19 cellular contexts compared by ENCODE assay signal in genomic region chr5:71695561-71695960, GRCh38. TPM values are rescaled to one million over a fixed set of nuclear protein-coding genes. Genes with fewer than 3 reads are reported as not detected.
DNase-seq lines count a peak whose midpoint lies in the region; ATAC-seq lines count a peak whose summit lies in the region.
"Had no signal": no experiment of that assay in that cellular context is flagged by ENCODE, and none has a peak within 500 bp of the region (broad histone marks: within the 10 kb centered on the region; RNA-seq: fewer than 3 reads in every experiment).

No MANE protein-coding gene starts in this region.

- H3K9me3 ChIP-seq in adipocyte (ENCODE audit: control insufficient read depth, low read length): no peaks in the 10 kb centered on the region
- H3K9me3 ChIP-seq: Peyer's patch had no signal

- ATAC-seq in GM21390 (IDR thresholded peaks at IDR 0.05; ENCODE audit: unreplicated experiment) (no peak), left ventricle myocardium superior (no peak)
- ATAC-seq: K562 had no signal

- peaks cover 5% of the 10 kb centered on the region for H3K4me1 ChIP-seq in adipocyte (ENCODE audit: control insufficient read depth, insufficient read depth, low read length)
- H3K4me1 ChIP-seq: Peyer's patch had no signal

- no peak overlapping the region for H3K9ac ChIP-seq in adipocyte (ENCODE audit: low read length)

- H3K27me3 ChIP-seq in adipocyte (replicated peaks; ENCODE audit: control insufficient read depth, insufficient read depth, low read length): peaks cover 24% of the 10 kb centered on the region
- H3K27me3 ChIP-seq: Peyer's patch had no signal

- H3K4me3 ChIP-seq in adipocyte (ENCODE audit: low read length): no peak overlapping the region
- H3K4me3 ChIP-seq: K562, Peyer's patch had no signal

- DNase-seq in NCI-H146 (lab: John Stamatoyannopoulos, UW): peak; percentile 15
- no peak for DNase-seq in NCI-H146 treated with DMSO at 0.1 percent for 48 hours (lab: John Stamatoyannopoulos, UW; ENCODE audit: unreplicated experiment)
- DNase-seq in adipocyte (ENCODE audit: low read depth): peak; percentile 20
- DNase-seq in iris pigment epithelial cell (ENCODE audit: low read depth): peak; percentile 35
- no peak for DNase-seq in G401 (ENCODE audit: low spot score)
- DNase-seq in dedifferentiated amniotic fluid mesenchymal stem cell (ENCODE audit: extremely low spot score): no peak
- no peak for DNase-seq in left ventricle myocardium superior
- DNase-seq: DMS79, GF-D8, GOT3, NCI-H1092, NCI-H1694 treated with DMSO at 0.1 percent for 48 hours, NCI-H82, Right ventricle myocardium superior had no signal

- in situ Hi-C loops in G401 (cut with HindIII; ENCODE audit: low sequenced_read_pairs): no loop called here

- intact Hi-C loops in left ventricle myocardium superior (cut with micrococcal nuclease): no loop called here

- H3K36me3 ChIP-seq in adipocyte (ENCODE audit: control insufficient read depth, insufficient read depth, low read length, severe bottlenecking): no peaks in the 10 kb centered on the region
- H3K36me3 ChIP-seq: Peyer's patch had no signal

RNA-seq across cellular contexts. Expression of gene CARTPT, which starts 23.5 kb away (rescaled TPM):
- not detected in 2 replicates for total RNA-seq in G401 (2014; rRNA removed; shearing (Covaris generic))
- not detected for total RNA-seq in left ventricle myocardium superior
- total RNA-seq: A172, K562, NCI-H460, Peyer's patch, Right ventricle myocardium superior had no signal

Comparison
In these comparisons a context has a peak if more than half of its experiments do, and no peak if none do; other contexts are left out.
1. DNase-seq: peak in NCI-H146 (single experiment), adipocyte (single experiment) and iris pigment epithelial cell (single experiment); none in NCI-H146 treated with DMSO at 0.1 percent for 48 hours (single experiment), G401 (single experiment), dedifferentiated amniotic fluid mesenchymal stem cell (single experiment) and left ventricle myocardium superior (single experiment).